ENCODE assay signal across 1 cellular context in genomic region chr15:99925661-99926461, GRCh38.
TF ChIP-seq lines count a peak whose summit lies in the region.

No MANE protein-coding gene starts in this region.

TF ChIP-seq in HEK293, 187 proteins besides CTCF, POLR2A, EP300 and RAD21 (continued from another document and continues in another):
- TF ChIP-seq REST (tag by site-specific recombination; IDR thresholded peaks at IDR 0.05) (no peak), ZNF138 (tag by site-specific recombination; IDR thresholded peaks at IDR 0.05; ENCODE audit: borderline replicate concordance) (no peak), ZNF354C (tag by site-specific recombination; IDR thresholded peaks at IDR 0.05; ENCODE audit: borderline replicate concordance, low read depth) (no peak), ZNF513 (tag by site-specific recombination; IDR thresholded peaks at IDR 0.05) (no peak), ZNF843 (tag by site-specific recombination; IDR thresholded peaks at IDR 0.05) (no peak), ZBTB8A (tag by site-specific recombination; IDR thresholded peaks at IDR 0.05) (no peak), ZNF501 (tag by site-specific recombination; IDR thresholded peaks at IDR 0.05) (no peak), ZNF580 (tag by site-specific recombination; IDR thresholded peaks at IDR 0.05) (no peak), ZNF133 (tag by site-specific recombination; IDR thresholded peaks at IDR 0.05) (no peak), ZNF341 (tag by site-specific recombination; IDR thresholded peaks at IDR 0.05; ENCODE audit: low read depth) (peak; percentile 42; the same call in 1 of the 2 replicates), ZNF132 (tag by site-specific recombination; IDR thresholded peaks at IDR 0.05; ENCODE audit: borderline replicate concordance) (no peak), KLF1 (tag by site-specific recombination; IDR thresholded peaks at IDR 0.05) (peak; percentile 57; the same call in 1 of the 2 replicates), ZNF776 (tag by site-specific recombination; IDR thresholded peaks at IDR 0.05; ENCODE audit: borderline replicate concordance) (no peak), SP2 (tag by site-specific recombination; IDR thresholded peaks at IDR 0.05) (peak; percentile 27; the same call in 1 of the 2 replicates), ZNF169 (tag by site-specific recombination; IDR thresholded peaks at IDR 0.05) (no peak), ZNF677 (tag by site-specific recombination; IDR thresholded peaks at IDR 0.05) (no peak), ZNF391 (tag by site-specific recombination; IDR thresholded peaks at IDR 0.05; ENCODE audit: borderline replicate concordance, low read depth) (no peak), ZNF23 (tag by site-specific recombination; IDR thresholded peaks at IDR 0.05; ENCODE audit: borderline replicate concordance) (no peak), BCL11A (tag by site-specific recombination; IDR thresholded peaks at IDR 0.05; ENCODE audit: low read depth) (no peak), ZNF311 (tag by site-specific recombination; IDR thresholded peaks at IDR 0.05; ENCODE audit: borderline replicate concordance) (no peak), OSR2 (tag by site-specific recombination; IDR thresholded peaks at IDR 0.05) (no peak), ZNF423 (tag by site-specific recombination; IDR thresholded peaks at IDR 0.05) (no peak), ZNF571 (tag by site-specific recombination; IDR thresholded peaks at IDR 0.05) (no peak), SP3 (tag by site-specific recombination; IDR thresholded peaks at IDR 0.05) (peak; percentile 58), ZNF366 (tag by site-specific recombination; conservative IDR thresholded peaks at IDR 0.05) (peak; percentile 51), IKZF3 (tag by site-specific recombination; IDR thresholded peaks at IDR 0.05) (no peak), ZNF350 (tag by site-specific recombination; IDR thresholded peaks at IDR 0.05) (no peak), ZBTB10 (tag by site-specific recombination; IDR thresholded peaks at IDR 0.05) (0 out of 2 replicates have a peak, but pooled peaks have one; percentile 33), ZBTB44 (tag by site-specific recombination; IDR thresholded peaks at IDR 0.05) (no peak), OVOL3 (tag by site-specific recombination; IDR thresholded peaks at IDR 0.05) (no peak), ZNF174 (tag by site-specific recombination; IDR thresholded peaks at IDR 0.05) (no peak), ZNF211 (tag by site-specific recombination; IDR thresholded peaks at IDR 0.05; ENCODE audit: low read depth) (no peak), ZNF394 (tag by site-specific recombination; IDR thresholded peaks at IDR 0.05; ENCODE audit: borderline replicate concordance) (no peak), ZNF223 (tag by site-specific recombination; IDR thresholded peaks at IDR 0.05) (no peak), PRDM6 (tag by site-specific recombination; IDR thresholded peaks at IDR 0.05) (no peak), ZNF830 (tag by site-specific recombination; IDR thresholded peaks at IDR 0.05; ENCODE audit: low read depth) (no peak), PBX3 (CRISPR knock-in tag; IDR thresholded peaks at IDR 0.05) (no peak), ZNF585B (tag by site-specific recombination; IDR thresholded peaks at IDR 0.05) (no peak), ZNF510 (tag by site-specific recombination; IDR thresholded peaks at IDR 0.05; ENCODE audit: insufficient replicate concordance) (no peak), ZNF16 (tag by site-specific recombination; IDR thresholded peaks at IDR 0.05; ENCODE audit: low read depth) (no peak), HOXD13 (CRISPR knock-in tag; IDR thresholded peaks at IDR 0.05; ENCODE audit: borderline replicate concordance) (no peak), ZBTB26 (tag by site-specific recombination; optimal IDR thresholded peaks at IDR 0.05) (peak; percentile 61), ZSCAN23 (tag by site-specific recombination; IDR thresholded peaks at IDR 0.05) (no peak), GLIS1 (tag by site-specific recombination; IDR thresholded peaks at IDR 0.05) (no peak), ZNF426 (tag by site-specific recombination; IDR thresholded peaks at IDR 0.05) (no peak), ZNF302 (tag by site-specific recombination; IDR thresholded peaks at IDR 0.05; ENCODE audit: low read depth) (no peak), YY2 (tag by site-specific recombination; IDR thresholded peaks at IDR 0.05) (no peak), SALL2 (tag by site-specific recombination; IDR thresholded peaks at IDR 0.05; ENCODE audit: borderline replicate concordance) (no peak), ZNF521 (tag by site-specific recombination; IDR thresholded peaks at IDR 0.05) (no peak), ZNF404 (tag by site-specific recombination; IDR thresholded peaks at IDR 0.05) (no peak), ZNF26 (tag by site-specific recombination; IDR thresholded peaks at IDR 0.05) (no peak), ZNF433 (tag by site-specific recombination; IDR thresholded peaks at IDR 0.05; ENCODE audit: low read depth) (no peak), ZNF248 (tag by site-specific recombination; IDR thresholded peaks at IDR 0.05) (no peak)
